Comparison of ENCODE assay signal across 22 cellular contexts in the genomic region with DNA sequence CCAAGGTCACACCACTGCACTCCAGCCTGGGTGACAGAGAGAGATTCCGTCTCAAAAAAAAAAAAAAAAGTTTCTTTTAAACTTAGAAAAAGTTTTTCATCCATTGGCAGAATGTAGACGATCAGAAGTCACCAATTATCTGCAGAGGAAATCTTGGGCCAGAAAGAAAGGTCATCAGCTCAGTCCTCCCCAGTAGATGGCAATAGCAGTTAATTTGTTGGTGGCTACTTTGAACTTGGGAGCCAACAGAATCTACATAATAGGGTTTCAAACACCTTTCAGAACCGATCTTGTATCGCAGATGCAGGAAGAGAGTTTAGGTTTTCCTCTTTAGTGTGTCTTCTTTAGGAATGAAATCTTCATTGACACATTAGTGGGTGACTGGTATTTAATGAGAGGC. TPM values are rescaled to one million over a fixed set of nuclear protein-coding genes. Genes with fewer than 3 reads are reported as not detected.
DNase-seq lines count a peak whose midpoint lies in the region; ATAC-seq and TF ChIP-seq lines count a peak whose summit lies in the region.
"Had no signal": no experiment of that assay in that cellular context is flagged by ENCODE, and none has a peak within 500 bp of the region (broad histone marks: within the 10 kb centered on the region; RNA-seq: fewer than 3 reads in every experiment).

No MANE protein-coding gene starts in this region.

- peaks cover 7% of the 10 kb centered on the region; the same call in 1 of the 2 replicates for H3K4me1 ChIP-seq in OCI-LY3 (ENCODE audit: low read length)
- H3K4me1 ChIP-seq: tibial artery had no signal

- intact Hi-C loops in dorsolateral prefrontal cortex (cut with DNase I), result no loop called here

- H3K27me3 ChIP-seq in OCI-LY3 (ENCODE audit: low read depth, low read length) (0 out of 2 replicates have a peak, but pooled peaks cover 1% of the 10 kb centered on the region), dorsolateral prefrontal cortex (peaks cover 0 to 4% (median 0%) of the 10 kb centered on the region in 45 donors)
- H3K27me3 ChIP-seq: tibial artery had no signal

- no peak overlapping the region for H3K9ac ChIP-seq in OCI-LY3 (ENCODE audit: low read length)

- H2AFZ ChIP-seq in OCI-LY3 (ENCODE audit: low read depth, low read length), result no peak overlapping the region

- H3K4me2 ChIP-seq in OCI-LY3 (ENCODE audit: low read length), result no peak overlapping the region

- DNase-seq in DMS 273 (lab: John Stamatoyannopoulos, UW; ENCODE audit: unreplicated experiment) (peak; percentile 17), DMS 273 treated with DMSO at 0.1 percent for 48 hours (lab: John Stamatoyannopoulos, UW) (no peak), dorsolateral prefrontal cortex (no peak), pons (ENCODE audit: low spot score) (peak; percentile 57), NCI-H2081 (lab: John Stamatoyannopoulos, UW) (no peak), SKM-1 treated with dmso at 0.1 percent for 144 hours (lab: John Stamatoyannopoulos, UW; ENCODE audit: unreplicated experiment) (no peak)
- DNase-seq: 8988T; activated CD8-positive, alpha-beta memory T cell treated with anti-CD3 and anti-CD28 coated beads for 24 hours; amniotic stem cell; CD4-positive, CD25-positive, alpha-beta regulatory T cell; glutamatergic neuron; GOT3; islet precursor cell; midbrain; NCI-H1105 treated with DMSO at 0.1 percent for 48 hours; NCI-H2227 treated with DMSO at 0.1 percent for 48 hours; tibial artery had no signal

- no peaks in the 10 kb centered on the region for H3K9me3 ChIP-seq in OCI-LY3 (ENCODE audit: insufficient read depth, low read length)
- H3K9me3 ChIP-seq: tibial artery had no signal

- no peaks in the 10 kb centered on the region for H4K20me1 ChIP-seq in OCI-LY3 (ENCODE audit: insufficient read depth, low read length)

- H3K27ac ChIP-seq in OCI-LY3 (ENCODE audit: low read length), result no peak overlapping the region
- H3K27ac ChIP-seq in dorsolateral prefrontal cortex, result no peak overlapping the region
- H3K27ac ChIP-seq: tibial artery had no signal

- no peaks in the 10 kb centered on the region for H3K36me3 ChIP-seq in OCI-LY3 (replicated peaks; ENCODE audit: low read depth, low read length)
- H3K36me3 ChIP-seq: tibial artery had no signal

- peak; percentile 48 for TF ChIP-seq CTCF in OCI-LY3 (IDR thresholded peaks at IDR 0.05; ENCODE audit: low read depth, low read length)
- peak in 33 of 56 donors; percentile 10 to 63 (median 37) for TF ChIP-seq CTCF in dorsolateral prefrontal cortex (IDR thresholded peaks at IDR 0.05 in 54 of 56, conservative IDR thresholded peaks at IDR 0.05 in 2 of 56; ENCODE audit: low read depth in 1 of 56, partially characterized antibody in 56 of 56)

- ATAC-seq in HG03175 (IDR thresholded peaks at IDR 0.05; ENCODE audit: unreplicated experiment), result no peak

- no peak overlapping the region for H3K4me3 ChIP-seq in OCI-LY3 (ENCODE audit: low read length)
- no peak overlapping the region for H3K4me3 ChIP-seq in dorsolateral prefrontal cortex
- H3K4me3 ChIP-seq: tibial artery had no signal

- no peaks in the 10 kb centered on the region for H3K79me2 ChIP-seq in OCI-LY3 (ENCODE audit: low read length)

RNA-seq across cellular contexts. Expression of gene LBP, which starts 41.7 kb away (rescaled TPM):
- under 1 TPM in 7 of 120 experiments, not detected in 113; 0.23 to 0.64 (median 0.28) TPM for total RNA-seq in dorsolateral prefrontal cortex
- total RNA-seq: activated T-helper 2 cell treated with anti-CD3 and anti-CD28 coated beads, Interferon-gamma antibody, Interleukin-2, Interleukin-4, amounts not matched to agents 10 μg/mL and 5 μg/mL and 100 μg/mL, durations not matched to agents 14 hours and 24 hours and 36 hours; CD4-positive, CD25-positive, alpha-beta regulatory T cell; Daoy; endothelial cell of umbilical vein had no signal

RNA-seq across cellular contexts. Expression of gene SNHG17, which starts 47.2 kb away (rescaled TPM):
- total RNA-seq in dorsolateral prefrontal cortex, result 10 to 100 TPM in 113 of 120 experiments, 1 to 10 TPM in 7; 8.5 to 42.6 (median 18.6) TPM

Comparison
In these comparisons a context has a peak if more than half of its experiments do, and no peak if none do; other contexts are left out.
1. DNase-seq: peak in DMS 273 (single experiment) and pons (single experiment); none in DMS 273 treated with DMSO at 0.1 percent for 48 hours (single experiment), dorsolateral prefrontal cortex (0 of 10), NCI-H2081 (0 of 2) and SKM-1 treated with dmso at 0.1 percent for 144 hours (single experiment).